ENCODE assay signal across 2 cellular contexts in the genomic region with DNA sequence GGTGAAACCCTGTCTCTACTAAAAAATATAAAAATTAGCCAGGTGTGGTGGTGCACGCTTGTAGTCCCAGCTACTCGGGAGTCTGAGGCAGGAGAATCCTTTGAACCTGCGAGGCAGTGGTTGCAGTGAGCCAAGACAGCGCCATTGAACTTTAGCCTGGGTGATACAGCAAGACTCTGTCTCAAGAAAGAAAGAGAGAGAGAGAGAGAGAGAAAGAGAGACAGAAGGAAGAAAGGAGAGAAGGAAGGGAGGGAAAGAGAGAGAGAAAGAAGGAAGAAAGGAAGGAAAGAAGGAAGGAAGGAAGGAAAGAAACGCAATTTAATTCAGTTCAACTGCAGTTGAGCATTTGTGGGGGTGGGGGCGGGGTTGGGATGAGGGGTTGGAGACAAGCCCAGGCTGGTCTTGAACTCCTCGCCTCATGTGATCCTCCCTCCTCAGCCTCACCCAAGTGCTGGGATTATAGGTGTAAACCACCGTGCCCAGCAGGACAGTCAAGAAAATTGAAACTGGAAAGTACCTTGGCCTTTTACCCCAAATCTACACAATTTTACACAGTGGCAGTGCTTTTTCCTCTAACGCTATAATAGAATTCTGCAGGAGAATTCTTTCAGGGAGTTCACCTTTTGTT.
TF ChIP-seq lines count a peak whose summit lies in the region.

No MANE protein-coding gene starts in this region.

TF ChIP-seq in HEK293, 187 proteins besides CTCF, POLR2A, EP300 and RAD21:
- TF ChIP-seq, protein P1, sequence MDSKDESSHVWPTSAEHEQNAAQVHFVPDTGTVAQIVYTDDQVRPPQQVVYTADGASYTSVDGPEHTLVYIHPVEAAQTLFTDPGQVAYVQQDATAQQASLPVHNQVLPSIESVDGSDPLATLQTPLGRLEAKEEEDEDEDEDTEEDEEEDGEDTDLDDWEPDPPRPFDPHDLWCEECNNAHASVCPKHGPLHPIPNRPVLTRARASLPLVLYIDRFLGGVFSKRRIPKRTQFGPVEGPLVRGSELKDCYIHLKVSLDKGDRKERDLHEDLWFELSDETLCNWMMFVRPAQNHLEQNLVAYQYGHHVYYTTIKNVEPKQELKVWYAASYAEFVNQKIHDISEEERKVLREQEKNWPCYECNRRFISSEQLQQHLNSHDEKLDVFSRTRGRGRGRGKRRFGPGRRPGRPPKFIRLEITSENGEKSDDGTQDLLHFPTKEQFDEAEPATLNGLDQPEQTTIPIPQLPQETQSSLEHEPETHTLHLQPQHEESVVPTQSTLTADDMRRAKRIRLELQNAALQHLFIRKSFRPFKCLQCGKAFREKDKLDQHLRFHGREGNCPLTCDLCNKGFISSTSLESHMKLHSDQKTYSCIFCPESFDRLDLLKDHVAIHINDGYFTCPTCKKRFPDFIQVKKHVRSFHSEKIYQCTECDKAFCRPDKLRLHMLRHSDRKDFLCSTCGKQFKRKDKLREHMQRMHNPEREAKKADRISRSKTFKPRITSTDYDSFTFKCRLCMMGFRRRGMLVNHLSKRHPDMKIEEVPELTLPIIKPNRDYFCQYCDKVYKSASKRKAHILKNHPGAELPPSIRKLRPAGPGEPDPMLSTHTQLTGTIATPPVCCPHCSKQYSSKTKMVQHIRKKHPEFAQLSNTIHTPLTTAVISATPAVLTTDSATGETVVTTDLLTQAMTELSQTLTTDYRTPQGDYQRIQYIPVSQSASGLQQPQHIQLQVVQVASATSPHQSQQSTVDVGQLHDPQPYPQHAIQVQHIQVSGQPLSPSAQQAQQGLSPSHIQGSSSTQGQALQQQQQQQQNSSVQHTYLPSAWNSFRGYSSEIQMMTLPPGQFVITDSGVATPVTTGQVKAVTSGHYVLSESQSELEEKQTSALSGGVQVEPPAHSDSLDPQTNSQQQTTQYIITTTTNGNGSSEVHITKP (tag by site-specific recombination; IDR thresholded peaks at IDR 0.05): peak; percentile 18; the same call in 1 of the 2 replicates
- TF ChIP-seq ZNF596 (tag by site-specific recombination; IDR thresholded peaks at IDR 0.05): peak; percentile 27; the same call in 1 of the 2 replicates
- TF ChIP-seq GLI4 (tag by site-specific recombination; IDR thresholded peaks at IDR 0.05): no peak
- TF ChIP-seq ZNF366 (tag by site-specific recombination; conservative IDR thresholded peaks at IDR 0.05): peak; percentile 84
- peak; percentile 22; the same call in 1 of the 2 replicates for TF ChIP-seq KLF7 (tag by site-specific recombination; IDR thresholded peaks at IDR 0.05; ENCODE audit: borderline replicate concordance)
- TF ChIP-seq ZNF580 (tag by site-specific recombination; IDR thresholded peaks at IDR 0.05): peak; percentile 61; the same call in 1 of the 2 replicates
- no peak for TF ChIP-seq MEIS1 (CRISPR knock-in tag; IDR thresholded peaks at IDR 0.05; ENCODE audit: borderline replicate concordance)
- TF ChIP-seq ZBTB20 (tag by site-specific recombination; IDR thresholded peaks at IDR 0.05): no peak
- 0 out of 2 replicates have a peak, but pooled peaks have one; percentile 11 for TF ChIP-seq WT1 (tag by site-specific recombination; IDR thresholded peaks at IDR 0.05)
- TF ChIP-seq PRDM1 (tag by site-specific recombination; IDR thresholded peaks at IDR 0.05): peak; percentile 38; the same call in 1 of the 2 replicates

TF ChIP-seq in H1, 55 proteins besides CTCF, POLR2A, EP300 and RAD21:
- TF ChIP-seq TAF1 (IDR thresholded peaks at IDR 0.05; ENCODE audit: low read depth, low read length) (no peak), CBX5 (IDR thresholded peaks at IDR 0.05; ENCODE audit: low read depth, low read length) (no peak), TEAD4 (IDR thresholded peaks at IDR 0.05; ENCODE audit: low read depth, low read length) (no peak), YY1 (IDR thresholded peaks at IDR 0.05; ENCODE audit: low read depth, low read length) (no peak), CREB1 (IDR thresholded peaks at IDR 0.05) (no peak), E2F6 (IDR thresholded peaks at IDR 0.05) (no peak), ATF3 (IDR thresholded peaks at IDR 0.05; ENCODE audit: insufficient read depth, low read depth, low read length) (no peak), TCF12 (IDR thresholded peaks at IDR 0.05; ENCODE audit: low read depth, low read length) (no peak), SIN3A (conservative IDR thresholded peaks at IDR 0.05 in 1 of 2, IDR thresholded peaks at IDR 0.05 in 1 of 2; ENCODE audit: low read depth in 1 of 2, low read length in 2 of 2) (no peak), CHD1 (IDR thresholded peaks at IDR 0.05; ENCODE audit: low read depth, low read length) (no peak), RNF2 (IDR thresholded peaks at IDR 0.05; ENCODE audit: borderline replicate concordance, low read depth, low read length, missing control alignments, poor library complexity, severe bottlenecking) (no peak), KDM5A (IDR thresholded peaks at IDR 0.05; ENCODE audit: low read length) (no peak)
